In genomic region chr1:202204065-202204464, GRCh38 we compare ENCODE assay signal across 1 cellular context.
TF ChIP-seq lines count a peak whose summit lies in the region.

No MANE protein-coding gene starts in this region.

TF ChIP-seq in IMR-90, 13 proteins besides CTCF, POLR2A, EP300 and RAD21 (continued from another document):
- TF ChIP-seq USF2 (IDR thresholded peaks at IDR 0.05; ENCODE audit: low read depth, low read length) (no peak), FOS (IDR thresholded peaks at IDR 0.05; ENCODE audit: low read depth, low read length) (no peak), ELK1 (IDR thresholded peaks at IDR 0.05; ENCODE audit: borderline replicate concordance, low read depth, low read length) (no peak), MAFK (IDR thresholded peaks at IDR 0.05; ENCODE audit: low read depth, low read length) (no peak), SMC3 (IDR thresholded peaks at IDR 0.05; ENCODE audit: low read depth, low read length) (no peak), RFX5 (IDR thresholded peaks at IDR 0.05; ENCODE audit: low read depth, low read length) (no peak)
